Comparison of ENCODE assay signal across 21 cellular contexts in genomic region chr2:115183144-115183543, GRCh38.
"Had no signal": no experiment of that assay in that cellular context is flagged by ENCODE, and none has a peak within 500 bp of the region (broad histone marks: within the 10 kb centered on the region; RNA-seq: fewer than 3 reads in every experiment).

No MANE protein-coding gene starts in this region.

- H3K27me3 Mint-ChIP-seq: activated CD4-positive, alpha-beta memory T cell treated with anti-CD3 and anti-CD28 coated beads for 36 hours; activated naive CD4-positive, alpha-beta T cell treated with anti-CD3 and anti-CD28 coated beads, Interleukin-2, amount 10 ng/mL, durations not matched to agents 7 days and 5 days; natural killer cell treated with Interleukin-12 subunit alpha and Interleukin-12 subunit beta and Interleukin-15 and Interleukin-18, amount 100 ng/mL, for 72 hours; stimulated activated memory B cell treated with anti-CD40 and anti-IgM and Interleukin-4, amounts not matched to agents 10 μg/mL and 1 μg/mL and 100 μg/mL, for 72 hours; T-helper 17 cell had no signal

- ATAC-seq: heart right ventricle; left lung; natural killer cell treated with Interleukin-12 subunit alpha and Interleukin-12 subunit beta and Interleukin-15 and Interleukin-18, amount 100 ng/mL, for 72 hours; stimulated activated memory B cell treated with anti-CD40 and anti-IgM and Interleukin-4, amounts not matched to agents 10 μg/mL and 1 μg/mL and 100 μg/mL, for 72 hours; T-helper 17 cell had no signal

- H3K4me3 ChIP-seq: heart right ventricle, left lung, sigmoid colon, smooth muscle cell, testis, vagina had no signal

- H3K27ac Mint-ChIP-seq: activated CD4-positive, alpha-beta memory T cell treated with anti-CD3 and anti-CD28 coated beads for 36 hours; activated naive CD4-positive, alpha-beta T cell treated with anti-CD3 and anti-CD28 coated beads, Interleukin-2, amount 10 ng/mL, durations not matched to agents 7 days and 5 days; immature natural killer cell; natural killer cell treated with Interleukin-12 subunit alpha and Interleukin-12 subunit beta and Interleukin-15 and Interleukin-18, amount 100 ng/mL, for 72 hours; stimulated activated memory B cell treated with anti-CD40 and anti-IgM and Interleukin-4, amounts not matched to agents 10 μg/mL and 1 μg/mL and 100 μg/mL, for 72 hours; T-helper 17 cell had no signal

- DNase-seq: activated CD4-positive, alpha-beta memory T cell treated with anti-CD3 and anti-CD28 coated beads for 36 hours; activated CD4-positive, alpha-beta T cell treated with anti-CD3 and anti-CD28 coated beads for 48 hours; activated naive CD4-positive, alpha-beta T cell treated with anti-CD3 and anti-CD28 coated beads, Interleukin-2, amount 10 ng/mL, durations not matched to agents 7 days and 5 days; activated T-cell treated with anti-CD3 and anti-CD28 coated beads, Interleukin-2, amount 50 U/mL, for 48 hours; amygdala; cortex of kidney; foreskin fibroblast; heart right ventricle; immature natural killer cell; kidney glomerular epithelial cell; left lung; occipital lobe; sigmoid colon; stimulated activated CD4-positive, alpha-beta T cell treated with anti-CD3 and anti-CD28 coated beads, Interleukin-15, amount 100 ng/mL, for 24 hours; T-helper 17 cell; testis; trophoblast cell had no signal

- H3K4me1 ChIP-seq: heart right ventricle, left lung, sigmoid colon, testis, vagina had no signal

- H3K27ac ChIP-seq: heart right ventricle, left lung, sigmoid colon, testis, vagina had no signal

- H3K4me1 Mint-ChIP-seq: activated naive CD4-positive, alpha-beta T cell treated with anti-CD3 and anti-CD28 coated beads, Interleukin-2, amount 10 ng/mL, durations not matched to agents 7 days and 5 days; immature natural killer cell; stimulated activated memory B cell treated with anti-CD40 and anti-IgM and Interleukin-4, amounts not matched to agents 10 μg/mL and 1 μg/mL and 100 μg/mL, for 72 hours; T-helper 17 cell had no signal

- H3K27me3 ChIP-seq: left lung, sigmoid colon, testis, vagina had no signal

- H3K36me3 Mint-ChIP-seq: activated CD4-positive, alpha-beta memory T cell treated with anti-CD3 and anti-CD28 coated beads for 36 hours; activated naive CD4-positive, alpha-beta T cell treated with anti-CD3 and anti-CD28 coated beads, Interleukin-2, amount 10 ng/mL, durations not matched to agents 7 days and 5 days; immature natural killer cell; stimulated activated memory B cell treated with anti-CD40 and anti-IgM and Interleukin-4, amounts not matched to agents 10 μg/mL and 1 μg/mL and 100 μg/mL, for 72 hours had no signal

- H3K9me3 ChIP-seq: left lung, sigmoid colon, testis, vagina had no signal

- H3K4me3 Mint-ChIP-seq: activated CD4-positive, alpha-beta memory T cell treated with anti-CD3 and anti-CD28 coated beads for 36 hours; activated naive CD4-positive, alpha-beta T cell treated with anti-CD3 and anti-CD28 coated beads, Interleukin-2, amount 10 ng/mL, durations not matched to agents 7 days and 5 days; immature natural killer cell; natural killer cell treated with Interleukin-12 subunit alpha and Interleukin-12 subunit beta and Interleukin-15 and Interleukin-18, amount 100 ng/mL, for 72 hours; stimulated activated memory B cell treated with anti-CD40 and anti-IgM and Interleukin-4, amounts not matched to agents 10 μg/mL and 1 μg/mL and 100 μg/mL, for 72 hours; T-helper 17 cell had no signal

- H3K36me3 ChIP-seq: heart right ventricle, left lung, sigmoid colon, vagina had no signal
